In genomic region chr6:29589423-29590048, GRCh38 we compare ENCODE assay signal across 8 cellular contexts. TPM values are rescaled to one million over a fixed set of nuclear protein-coding genes. Genes with fewer than 3 reads are reported as not detected.
A peak's percentile ranks its signal among the peaks of the same experiment; 100 is the strongest.
DNase-seq lines count a peak whose midpoint lies in the region; ATAC-seq and TF ChIP-seq lines count a peak whose summit lies in the region.

No MANE protein-coding gene starts in this region.

- H3K9me3 ChIP-seq in DOHH2 (ENCODE audit: control insufficient read depth, insufficient read depth, low read length) (no peaks in the 10 kb centered on the region), RWPE2 (ENCODE audit: severe bottlenecking) (no peaks in the 10 kb centered on the region)

- H3K4me3 Mint-ChIP-seq in glutamatergic neuron (ENCODE audit: unreplicated experiment) = no peak overlapping the region

- H3K9me2 ChIP-seq in DOHH2 (replicated peaks; ENCODE audit: control insufficient read depth, low read length) = no peaks in the 10 kb centered on the region

- no peaks in the 10 kb centered on the region for H3K4me1 Mint-ChIP-seq in glutamatergic neuron (ENCODE audit: low read depth, unreplicated experiment)

- H3K27ac ChIP-seq in DOHH2 (ENCODE audit: low read depth, low read length) (no peak overlapping the region), RWPE2 (ENCODE audit: poor library complexity, severe bottlenecking) (no peak overlapping the region)

- H3K4me3 ChIP-seq in DOHH2 (ENCODE audit: low read length) (no peak overlapping the region), RWPE2 (ENCODE audit: severe bottlenecking) (no peak overlapping the region)

- H3K27me3 Mint-ChIP-seq in glutamatergic neuron (ENCODE audit: unreplicated experiment) = no peaks in the 10 kb centered on the region

- peak; percentile 37 for DNase-seq in HPDE6-E6E7 (ENCODE audit: extremely low spot score)
- DNase-seq in RWPE2 (ENCODE audit: low spot score) = no peak
- DNase-seq in activated naive CD4-positive, alpha-beta T cell treated with Interleukin-2 at 50 U/mL for 16 hours = peak; percentile 57
- peak; percentile 58 for DNase-seq in glutamatergic neuron
- DNase-seq in retina = peak; percentile 68

- H3F3A ChIP-seq in DOHH2 (ENCODE audit: control insufficient read depth, insufficient read depth) = no peaks in the 10 kb centered on the region

- H3K4me1 ChIP-seq in DOHH2 (ENCODE audit: control insufficient read depth, low read length) = peaks cover 11% of the 10 kb centered on the region
- no peaks in the 10 kb centered on the region for H3K4me1 ChIP-seq in RWPE2 (ENCODE audit: insufficient read depth, poor library complexity, severe bottlenecking)

- no peak overlapping the region for H3K4me2 ChIP-seq in DOHH2 (ENCODE audit: low read length)

- peak; percentile 84 for TF ChIP-seq CTCF in DOHH2 (IDR thresholded peaks at IDR 0.05; ENCODE audit: low read depth, low read length, poor library complexity, severe bottlenecking)
- peak; percentile 96 for TF ChIP-seq CTCF in RWPE2 (IDR thresholded peaks at IDR 0.05; ENCODE audit: poor library complexity, severe bottlenecking)
- TF ChIP-seq CTCF in glutamatergic neuron (IDR thresholded peaks at IDR 0.05; ENCODE audit: partially characterized antibody, unreplicated experiment) = peak; percentile 96

- ATAC-seq in RWPE2 (ENCODE audit: low read depth) (peak; percentile 55; the same call in 2 of the 3 replicates), GM18909 (IDR thresholded peaks at IDR 0.05; ENCODE audit: poor library complexity, unreplicated experiment) (no peak), HG02763 (IDR thresholded peaks at IDR 0.05; ENCODE audit: unreplicated experiment) (no peak)

- H3K36me3 ChIP-seq in DOHH2 (ENCODE audit: control insufficient read depth, low read length) (no peaks in the 10 kb centered on the region), RWPE2 (ENCODE audit: low read depth) (no peaks in the 10 kb centered on the region)

- no peaks in the 10 kb centered on the region for H3K79me2 ChIP-seq in DOHH2 (ENCODE audit: control insufficient read depth, low read length)

- H3K9me3 Mint-ChIP-seq in glutamatergic neuron (ENCODE audit: unreplicated experiment) = peaks cover 2% of the 10 kb centered on the region

- H3K27ac Mint-ChIP-seq in glutamatergic neuron (ENCODE audit: unreplicated experiment) = no peak overlapping the region

- no peaks in the 10 kb centered on the region for H4K20me1 ChIP-seq in DOHH2 (ENCODE audit: control insufficient read depth, insufficient read depth, low read depth, low read length)

- no peaks in the 10 kb centered on the region for H3K36me3 Mint-ChIP-seq in glutamatergic neuron (ENCODE audit: unreplicated experiment)

- H3K27me3 ChIP-seq in DOHH2 (ENCODE audit: control insufficient read depth, low read length) = peaks cover 22% of the 10 kb centered on the region
- H3K27me3 ChIP-seq in RWPE2 (ENCODE audit: insufficient read depth, poor library complexity, severe bottlenecking) = no peaks in the 10 kb centered on the region

RNA-seq across cellular contexts. Expression of gene OR2H2, which starts 4.6 kb away (rescaled TPM):
- not detected for total RNA-seq in glutamatergic neuron (ENCODE audit: unreplicated experiment)

RNA-seq across cellular contexts. Expression of gene UBD, which starts 30.0 kb away (rescaled TPM):
- total RNA-seq in glutamatergic neuron (ENCODE audit: unreplicated experiment) = not detected

RNA-seq across cellular contexts. Expression of gene GABBR1, which starts 43.4 kb away (rescaled TPM):
- 158 TPM for total RNA-seq in glutamatergic neuron (ENCODE audit: unreplicated experiment)
